Comparison of ENCODE assay signal across 8 cellular contexts in genomic region chr19:18612051-18612771, GRCh38. TPM values are rescaled to one million over a fixed set of nuclear protein-coding genes. Genes with fewer than 3 reads are reported as not detected.
A peak's percentile ranks its signal among the peaks of the same experiment; 100 is the strongest.
DNase-seq lines count a peak whose midpoint lies in the region; ATAC-seq and TF ChIP-seq lines count a peak whose summit lies in the region.

No MANE protein-coding gene starts in this region.

- peak overlapping the region; percentile 46; the same call in 1 of the 2 replicates for H3K9ac ChIP-seq in DND-41 (ENCODE audit: low read depth, low read length)
- H3K9ac ChIP-seq in Loucy (ENCODE audit: low read depth, low read length, poor library complexity, severe bottlenecking), result peak overlapping the region; percentile 36
- H3K9ac ChIP-seq in parathyroid adenoma, result no peak overlapping the region

- TF ChIP-seq CTCF in DND-41 (IDR thresholded peaks at IDR 0.05; ENCODE audit: borderline replicate concordance, extremely low read depth, low read length, poor library complexity, severe bottlenecking) (no peak), Loucy (conservative IDR thresholded peaks at IDR 0.05; ENCODE audit: low read length) (no peak), parathyroid adenoma (IDR thresholded peaks at IDR 0.05) (no peak)

- H3K27ac ChIP-seq in DND-41 (ENCODE audit: low read length) (no peak overlapping the region), ectodermal cell (ENCODE audit: insufficient read depth, low read depth, low read length, poor library complexity, severe bottlenecking) (no peak overlapping the region), parathyroid adenoma (no peak overlapping the region)

- peak overlapping the region; percentile 66 for H2AFZ ChIP-seq in DND-41 (ENCODE audit: low read depth, low read length)
- H2AFZ ChIP-seq in Loucy (ENCODE audit: low read length), result peak overlapping the region; percentile 60; the same call in 1 of the 2 replicates
- H2AFZ ChIP-seq in parathyroid adenoma, result peak overlapping the region; percentile 54

- H3K9me2 ChIP-seq in Loucy (replicated peaks; ENCODE audit: low read depth, low read length), result no peaks in the 10 kb centered on the region

- H3K4me1 ChIP-seq in DND-41 (ENCODE audit: insufficient read depth, low read length), result peaks cover 12% of the 10 kb centered on the region
- H3K4me1 ChIP-seq in Loucy (ENCODE audit: insufficient read depth, low read length, poor library complexity, severe bottlenecking), result no peaks in the 10 kb centered on the region
- peaks cover 33% of the 10 kb centered on the region for H3K4me1 ChIP-seq in ectodermal cell (ENCODE audit: control insufficient read depth, insufficient read depth, low read length)
- peaks cover 18% of the 10 kb centered on the region for H3K4me1 ChIP-seq in parathyroid adenoma

- ATAC-seq in DND-41 (ENCODE audit: insufficient read depth, low read depth), result no peak
- ATAC-seq in GM19328 (IDR thresholded peaks at IDR 0.05; ENCODE audit: unreplicated experiment), result no peak
- ATAC-seq in activated CD4-positive, CD25-positive, alpha-beta regulatory T cell treated with anti-CD3 and anti-CD28 coated beads, Interleukin-2, amount 50 U/mL, for 24 hours, result no peak

- H3K9me3 ChIP-seq in DND-41 (ENCODE audit: insufficient read depth, low read length, severe bottlenecking) (no peaks in the 10 kb centered on the region), Loucy (ENCODE audit: insufficient read depth, low read depth, low read length) (no peaks in the 10 kb centered on the region), ectodermal cell (ENCODE audit: control insufficient read depth, low read length) (no peaks in the 10 kb centered on the region), parathyroid adenoma (ENCODE audit: control insufficient read depth, low read length) (no peaks in the 10 kb centered on the region)

- H3K79me2 ChIP-seq in DND-41 (ENCODE audit: insufficient read depth, low read length), result no peaks in the 10 kb centered on the region
- H3K79me2 ChIP-seq in Loucy (ENCODE audit: insufficient read depth, low read length), result no peaks in the 10 kb centered on the region
- H3K79me2 ChIP-seq in parathyroid adenoma, result no peaks in the 10 kb centered on the region

- no peaks in the 10 kb centered on the region for H3F3A ChIP-seq in Loucy (ENCODE audit: low read depth)

- H3K27me3 ChIP-seq in DND-41 (ENCODE audit: insufficient read depth, low read length, poor library complexity) (peaks cover 35% of the 10 kb centered on the region), Loucy (ENCODE audit: insufficient read depth, low read length, poor library complexity, severe bottlenecking) (no peaks in the 10 kb centered on the region), ectodermal cell (ENCODE audit: control insufficient read depth, insufficient read depth, low read length, poor library complexity, severe bottlenecking) (peaks cover 90% of the 10 kb centered on the region), parathyroid adenoma (ENCODE audit: control insufficient read depth, insufficient read depth, low read length) (peaks cover 14% of the 10 kb centered on the region)

- H3K4me3 ChIP-seq in DND-41 (ENCODE audit: low read depth in 1 of 2, low read length in 2 of 2), result peak overlapping the region in 1 of 2 experiments; percentile 56; a peak in 3 of 4 replicates
- H3K4me3 ChIP-seq in Loucy (ENCODE audit: low read length, poor library complexity, severe bottlenecking), result peak overlapping the region; percentile 64
- peak overlapping the region; percentile 35 for H3K4me3 ChIP-seq in ectodermal cell (ENCODE audit: insufficient read depth, low read depth, low read length)
- H3K4me3 ChIP-seq in parathyroid adenoma (ENCODE audit: low read depth, low read length), result peak overlapping the region; percentile 14

- no peak for DNase-seq in DND-41
- no peak for DNase-seq in NCI-H1105 treated with DMSO at 0.1 percent for 48 hours (lab: John Stamatoyannopoulos, UW)
- no peak for DNase-seq in GOT3 (lab: John Stamatoyannopoulos, UW)

- H3K36me3 ChIP-seq in DND-41 (ENCODE audit: insufficient read depth, low read length) (no peaks in the 10 kb centered on the region), Loucy (ENCODE audit: insufficient read depth, low read length) (no peaks in the 10 kb centered on the region), ectodermal cell (ENCODE audit: control insufficient read depth, insufficient read depth, low read length) (no peaks in the 10 kb centered on the region), parathyroid adenoma (ENCODE audit: control insufficient read depth, insufficient read depth, low read length) (no peaks in the 10 kb centered on the region)

- H4K20me1 ChIP-seq in DND-41 (ENCODE audit: insufficient read depth, low read length) (peaks cover 2% of the 10 kb centered on the region; the same call in 1 of the 2 replicates), Loucy (ENCODE audit: insufficient read depth, low read length, poor library complexity, severe bottlenecking) (no peaks in the 10 kb centered on the region)

- WGBS in ectodermal cell, 2 experiments, result 2% methylated on average over 30 of the region's 30 CpGs

- peak overlapping the region; percentile 77 for H3K4me2 ChIP-seq in DND-41 (ENCODE audit: insufficient read depth, low read length)
- peak overlapping the region; percentile 64 for H3K4me2 ChIP-seq in Loucy (ENCODE audit: low read depth, low read length, poor library complexity, severe bottlenecking)
- H3K4me2 ChIP-seq in parathyroid adenoma (ENCODE audit: low read length), result peak overlapping the region; percentile 51

RNA-seq across cellular contexts. Expression of gene TMEM59L, which starts 0.5 kb away (rescaled TPM):
- polyA plus RNA-seq in ectodermal cell (2013, experiment 1 of 4), result 4.4 TPM
- 5.2 TPM for polyA plus RNA-seq in ectodermal cell (2013, experiment 2 of 4)
- 4.4 TPM for polyA plus RNA-seq in ectodermal cell (2013, experiment 3 of 4)
- polyA plus RNA-seq in ectodermal cell (2013, experiment 4 of 4), result 6.4 TPM

RNA-seq across cellular contexts. Expression of gene CRLF1, which starts 5.6 kb away (rescaled TPM):
- 0.59 TPM for polyA plus RNA-seq in ectodermal cell (2013, experiment 1 of 4)
- polyA plus RNA-seq in ectodermal cell (2013, experiment 2 of 4), result 0.36 TPM
- polyA plus RNA-seq in ectodermal cell (2013, experiment 3 of 4), result 0.53 TPM
- 1.3 TPM for polyA plus RNA-seq in ectodermal cell (2013, experiment 4 of 4)

RNA-seq across cellular contexts. Expression of gene REX1BD, which starts 23.6 kb away (rescaled TPM):
- polyA plus RNA-seq in ectodermal cell (2013, experiment 1 of 4), result 45.2 TPM
- 45.0 TPM for polyA plus RNA-seq in ectodermal cell (2013, experiment 2 of 4)
- polyA plus RNA-seq in ectodermal cell (2013, experiment 3 of 4), result 53.0 TPM
- 50.5 TPM for polyA plus RNA-seq in ectodermal cell (2013, experiment 4 of 4)

RNA-seq across cellular contexts. Expression of gene KLHL26, which starts 24.6 kb away (rescaled TPM):
- 6.9 TPM for polyA plus RNA-seq in ectodermal cell (2013, experiment 1 of 4)
- polyA plus RNA-seq in ectodermal cell (2013, experiment 2 of 4), result 6.8 TPM
- polyA plus RNA-seq in ectodermal cell (2013, experiment 3 of 4), result 5.2 TPM
- polyA plus RNA-seq in ectodermal cell (2013, experiment 4 of 4), result 5.6 TPM

RNA-seq across cellular contexts. Expression of gene UBA52, which starts 40.6 kb away (rescaled TPM):
- 990 TPM for polyA plus RNA-seq in ectodermal cell (2013, experiment 1 of 4)
- 1,124 TPM for polyA plus RNA-seq in ectodermal cell (2013, experiment 2 of 4)
- 1,252 TPM for polyA plus RNA-seq in ectodermal cell (2013, experiment 3 of 4)
- 1,383 TPM for polyA plus RNA-seq in ectodermal cell (2013, experiment 4 of 4)
